ENCODE assay signal across 10 cellular contexts in genomic region chr6:162273986-162274385, GRCh38.
"Had no signal": no experiment of that assay in that cellular context is flagged by ENCODE, and none has a peak within 500 bp of the region (broad histone marks: within the 10 kb centered on the region; RNA-seq: fewer than 3 reads in every experiment).

No MANE protein-coding gene starts in this region.

- H3K4me1 ChIP-seq: HAP-1 had no signal

- DNase-seq: GM23248, GOT3, H7, HFFc6, KBM-7 had no signal

- H3K27ac ChIP-seq: GM23248, HL-60 had no signal

- ATAC-seq: HCT116, HepG2 had no signal

- H3K36me3 ChIP-seq: HAP-1 had no signal

- H3K27ac Mint-ChIP-seq: HFFc6, IgD-negative memory B cell had no signal

- FAIRE-seq: HepG2 had no signal

- H3K27me3 Mint-ChIP-seq: IgD-negative memory B cell had no signal

- H3K9me3 ChIP-seq: HAP-1 had no signal

- H3K4me3 ChIP-seq: GM23248, HAP-1 had no signal

- H3K4me3 Mint-ChIP-seq: HFFc6, IgD-negative memory B cell had no signal

- H3K36me3 Mint-ChIP-seq: IgD-negative memory B cell had no signal

- H3K9ac ChIP-seq: GM23248 had no signal
